ENCODE assay signal across 10 cellular contexts in genomic region chr12:57460457-57461325, GRCh38. TPM values are rescaled to one million over a fixed set of nuclear protein-coding genes. Genes with fewer than 3 reads are reported as not detected.
A peak's percentile ranks its signal among the peaks of the same experiment; 100 is the strongest.
DNase-seq lines count a peak whose midpoint lies in the region; ATAC-seq and TF ChIP-seq lines count a peak whose summit lies in the region.
"Had no signal": no experiment of that assay in that cellular context is flagged by ENCODE, and none has a peak within 500 bp of the region (broad histone marks: within the 10 kb centered on the region; RNA-seq: fewer than 3 reads in every experiment).

No MANE protein-coding gene starts in this region.

- DNase-seq in G401 (ENCODE audit: low spot score) (peak; percentile 65), OCI-LY7 (ENCODE audit: low spot score) (peak; percentile 60), epithelial cell of proximal tubule (ENCODE audit: low read depth) (no peak), psoas muscle (no peak), anterior cingulate cortex (lab: John Stamatoyannopoulos, UW) (no peak)

- intact Hi-C loops in OCI-LY7 (cut with micrococcal nuclease; ENCODE audit: unreplicated experiment) = loop anchor here (5.0 kb wide), 1 partner anchor 218 kb away; no protein-coding TSS in a partner anchor
- intact Hi-C loops in psoas muscle (cut with DNase I) = loop anchor here (5.0 to 10.0 kb wide), 3 partner anchors 162 to 246 kb away; partner anchors contain the start of gene NXPH4 (in 1 of the 2)

- H3K9me2 ChIP-seq in OCI-LY7 (ENCODE audit: insufficient read depth, low read length) = no peaks in the 10 kb centered on the region

- no peaks in the 10 kb centered on the region for H3K36me3 ChIP-seq in OCI-LY7 (ENCODE audit: insufficient read depth, low read length)
- H3K36me3 ChIP-seq in psoas muscle (ENCODE audit: insufficient read depth in 1 of 2, low read depth in 1 of 2) = no peaks in the 10 kb centered on the region

- POLR2A ChIA-PET in OCI-LY7 (lab: Charles Lee) = interaction anchor here (1.2 kb wide), 2 partner anchors 19 to 231 kb away, joined by 3 to 5 read pairs; partner anchors contain the start of genes ARHGAP9 and SHMT2

- H3K79me2 ChIP-seq in OCI-LY7 (ENCODE audit: insufficient read depth, low read depth, low read length) = no peaks in the 10 kb centered on the region

- peaks cover 0 to 8% (median 6%) of the 10 kb centered on the region in 3 donors for H3K27me3 ChIP-seq in psoas muscle (ENCODE audit: insufficient read depth in 3 of 3, low read length in 2 of 3)

- no peak for ATAC-seq in psoas muscle
- ATAC-seq in GM21529 (IDR thresholded peaks at IDR 0.05; ENCODE audit: unreplicated experiment) = no peak
- no peak for ATAC-seq in HG02938 (IDR thresholded peaks at IDR 0.05; ENCODE audit: unreplicated experiment)
- no peak for ATAC-seq in GM18861 (IDR thresholded peaks at IDR 0.05; ENCODE audit: unreplicated experiment)

- H3K4me2 ChIP-seq in OCI-LY7 (ENCODE audit: low read length) = peak overlapping the region; percentile 90

- CTCF ChIA-PET in OCI-LY7 (lab: Charles Lee; ENCODE audit: unreplicated experiment) = interaction anchor here (0.6 kb wide), 2 partner anchors 18 to 262 kb away, joined by 3 to 4 read pairs; no protein-coding TSS in a partner anchor

- 3 to 7% (median 4%) methylated on average over 26 to 27 of the region's 27 CpGs for WGBS in psoas muscle, 3 donors

- TF ChIP-seq CTCF in OCI-LY7 (conservative IDR thresholded peaks at IDR 0.05; ENCODE audit: low read length) (no peak), epithelial cell of proximal tubule (conservative IDR thresholded peaks at IDR 0.05; ENCODE audit: low read depth, low read length) (no peak), psoas muscle (IDR thresholded peaks at IDR 0.05) (no peak)

- H3K4me1 ChIP-seq in OCI-LY7 (ENCODE audit: insufficient read depth, low read length, poor library complexity, severe bottlenecking) = peaks cover 33% of the 10 kb centered on the region
- H3K4me1 ChIP-seq in psoas muscle = peaks cover 27% of the 10 kb centered on the region

- H3K9me3 ChIP-seq in OCI-LY7 (ENCODE audit: low read length) (no peaks in the 10 kb centered on the region), psoas muscle (no peaks in the 10 kb centered on the region)

- no peak overlapping the region; the same call in 1 of the 2 replicates for H2AFZ ChIP-seq in OCI-LY7 (ENCODE audit: low read length)

- H3K27ac ChIP-seq in OCI-LY7 (ENCODE audit: low read depth, low read length, poor library complexity, severe bottlenecking) (peak overlapping the region; percentile 71), psoas muscle (no peak overlapping the region)

- no peaks in the 10 kb centered on the region for H4K20me1 ChIP-seq in OCI-LY7 (ENCODE audit: insufficient read depth, low read length)

- BruUV-seq in OCI-LY7 (replicated peaks; lab: Mats Ljungman, UMichigan) = no TSS peak

- H3K4me3 ChIP-seq in OCI-LY7 (ENCODE audit: low read depth, low read length, poor library complexity, severe bottlenecking) (peak overlapping the region; percentile 77), epithelial cell of proximal tubule (ENCODE audit: low read depth, low read length) (peak overlapping the region; percentile 75), psoas muscle (peak overlapping the region; percentile 77)

- in situ Hi-C loops in G401 (cut with HindIII; ENCODE audit: low sequenced_read_pairs) = no loop called here

RNA-seq across cellular contexts. Expression of gene GLI1, which starts 1.1 kb away (rescaled TPM):
- total RNA-seq in G401 (2014; rRNA removed; shearing (Covaris generic)) = 4.7 and 6.4 TPM in 2 replicates
- 3.9 and 4.6 TPM in 2 replicates for total RNA-seq in OCI-LY7 (2014; rRNA removed; shearing (Covaris generic))
- 6.0 and 6.5 TPM in 2 replicates for total RNA-seq in OCI-LY7 (2022)
- total RNA-seq in epithelial cell of proximal tubule = 0.51 TPM in 1 of 2 replicates, not detected in the other
- under 1 TPM in 3 of 4 donors, not detected in 1; 0.07 to 0.86 (median 0.61) TPM for total RNA-seq in psoas muscle
- under 1 TPM; 0.21 to 0.34 (median 0.23) TPM for polyA plus RNA-seq in psoas muscle
- total RNA-seq: lung microvascular endothelial cell had no signal

RNA-seq across cellular contexts. Expression of gene INHBE, which starts 5.6 kb away (rescaled TPM):
- total RNA-seq in G401 (2014; rRNA removed; shearing (Covaris generic)) = 0.43 and 0.78 TPM in 2 replicates
- 3.2 and 3.9 TPM in 2 replicates for total RNA-seq in OCI-LY7 (2014; rRNA removed; shearing (Covaris generic))
- total RNA-seq in OCI-LY7 (2022) = 3.4 and 4.0 TPM in 2 replicates
- 0.29 TPM in 1 of 2 replicates, not detected in the other for total RNA-seq in epithelial cell of proximal tubule
- 1 to 10 TPM in 2 of 4 donors, under 1 TPM in 2; 0.23 to 6.8 (median 2.1) TPM for total RNA-seq in psoas muscle
- 1 to 10 TPM in 1 of 3 donors, under 1 TPM in 2; 0.18 to 1.4 (median 0.18) TPM for polyA plus RNA-seq in psoas muscle
- total RNA-seq: lung microvascular endothelial cell had no signal

RNA-seq across cellular contexts. Expression of gene ARHGAP9, which starts 19.0 kb away (rescaled TPM):
- 0.18 TPM in 1 of 2 replicates, not detected in the other for total RNA-seq in G401 (2014; rRNA removed; shearing (Covaris generic))
- 66.2 and 70.1 TPM in 2 replicates for total RNA-seq in OCI-LY7 (2014; rRNA removed; shearing (Covaris generic))
- total RNA-seq in OCI-LY7 (2022) (105 and 111 TPM in 2 replicates), epithelial cell of proximal tubule (0.29 and 1.2 TPM in 2 replicates), psoas muscle (1 to 10 TPM; 1.3 to 5.4 (median 4.1) TPM)
- polyA plus RNA-seq in psoas muscle = 1 to 10 TPM in 2 of 3 donors, under 1 TPM in 1; 0.91 to 2.0 (median 1.4) TPM
- total RNA-seq: lung microvascular endothelial cell, NCI-H460 had no signal

RNA-seq across cellular contexts. Expression of gene INHBC, which starts 26.1 kb away (rescaled TPM):
- not detected in 2 replicates for total RNA-seq in G401 (2014; rRNA removed; shearing (Covaris generic))
- total RNA-seq in OCI-LY7 (2014; rRNA removed; shearing (Covaris generic)) = not detected in 2 replicates
- 0.36 and 0.72 TPM in 2 replicates for total RNA-seq in OCI-LY7 (2022)
- not detected in 2 replicates for total RNA-seq in epithelial cell of proximal tubule
- under 1 TPM in 2 of 4 donors, not detected in 2; 0.18 to 0.21 TPM for total RNA-seq in psoas muscle
- polyA plus RNA-seq in psoas muscle = under 1 TPM in 1 of 3 donors, not detected in 2; 0.05 TPM
- total RNA-seq: lung microvascular endothelial cell, NCI-H460 had no signal

RNA-seq across cellular contexts. Expression of gene MARS1, which starts 27.2 kb away (rescaled TPM):
- total RNA-seq in G401 (2014; rRNA removed; shearing (Covaris generic)) = 220 and 246 TPM in 2 replicates
- 262 and 272 TPM in 2 replicates for total RNA-seq in OCI-LY7 (2014; rRNA removed; shearing (Covaris generic))
- 461 and 465 TPM in 2 replicates for total RNA-seq in OCI-LY7 (2022)
- 107 and 151 TPM in 2 replicates for total RNA-seq in epithelial cell of proximal tubule
- 10 to 100 TPM; 68.6 to 88.0 (median 83.7) TPM for total RNA-seq in psoas muscle
- polyA plus RNA-seq in psoas muscle = 10 to 100 TPM; 41.2 to 97.4 (median 77.7) TPM

Comparison
In these comparisons a context has a peak if more than half of its experiments do, and no peak if none do; other contexts are left out.
1. DNase-seq: peak in G401 (single experiment) and OCI-LY7 (single experiment); none in epithelial cell of proximal tubule (single experiment), psoas muscle (0 of 2) and anterior cingulate cortex (0 of 58).
2. RNA of gene ARHGAP9, which starts 19.0 kb away (total RNA-seq): 66.2 to 111 TPM in OCI-LY7; 1.3 to 5.4 TPM in psoas muscle, 0.29 to 1.2 TPM in epithelial cell of proximal tubule and 0.18 TPM in G401; every median in the first group is over 10 times any median in the second.
3. Peak in every context shown above with its lines, with median percentiles within 50 percentile points of each other: H3K4me3 ChIP-seq.